In the genomic region with DNA sequence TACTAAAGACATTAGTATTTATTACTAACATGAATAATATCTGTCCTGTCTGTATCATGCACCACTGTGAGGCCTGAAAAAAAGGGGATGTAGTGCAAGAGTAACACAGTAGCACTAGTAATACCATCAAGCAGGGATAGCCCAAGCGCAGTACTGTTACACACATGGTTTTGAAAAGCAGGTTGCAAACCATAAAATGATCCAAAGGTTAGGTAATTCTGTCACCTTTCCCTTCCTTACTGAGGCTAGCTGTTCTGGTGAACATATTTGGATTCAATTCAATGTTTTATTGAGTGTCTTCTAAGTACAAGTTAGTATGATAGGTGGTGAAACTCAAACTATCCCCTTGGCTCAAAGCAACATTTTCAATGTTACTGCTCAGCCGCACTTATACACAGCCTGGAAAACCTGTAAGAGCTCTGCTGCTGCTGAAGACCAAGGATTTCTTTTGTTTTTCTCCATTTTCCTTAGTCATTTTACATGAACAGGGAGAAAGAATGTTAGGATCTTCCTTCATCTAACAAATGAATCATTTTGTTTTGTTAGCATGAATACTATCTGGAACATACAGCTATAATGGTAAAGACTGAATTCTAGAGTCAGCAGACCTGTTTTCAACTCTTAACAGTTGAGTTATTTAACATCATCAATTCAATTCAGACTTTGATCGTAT, we compare ENCODE assay signal across 23 cellular contexts.
A peak's percentile ranks its signal among the peaks of the same experiment; 100 is the strongest.
DNase-seq lines count a peak whose midpoint lies in the region; ATAC-seq, FAIRE-seq and TF ChIP-seq lines count a peak whose summit lies in the region.
"Had no signal": no experiment of that assay in that cellular context is flagged by ENCODE, and none has a peak within 500 bp of the region (broad histone marks: within the 10 kb centered on the region; RNA-seq: fewer than 3 reads in every experiment).

No MANE protein-coding gene starts in this region.

- no peak overlapping the region for H3K27ac ChIP-seq in H1 (ENCODE audit: low read depth, low read length)
- peak overlapping the region; percentile 57 to 59 for H3K27ac ChIP-seq in mucosa of rectum (ENCODE audit: low read depth in 2 of 2, low read length in 2 of 2)
- H3K27ac ChIP-seq: prostate gland, testis, VCaP had no signal

- H4K91ac ChIP-seq in H1 (replicated peaks; ENCODE audit: insufficient read length, low read length): no peak overlapping the region

- POLR2A ChIA-PET in H1 (lab: Charles Lee; ENCODE audit: partially characterized antibody): no interaction called here

- H4K8ac ChIP-seq in H1 (ENCODE audit: extremely low read depth, insufficient read depth, low read length): no peak overlapping the region

- peaks cover 13% of the 10 kb centered on the region for H3K9me3 ChIP-seq in Loucy (ENCODE audit: insufficient read depth, low read depth, low read length)
- peaks cover 0 to 3% of the 10 kb centered on the region in 2 experiments; a peak in 2 of 4 replicates for H3K9me3 ChIP-seq in H1 (ENCODE audit: insufficient read depth in 2 of 2, low read depth in 1 of 2, low read length in 1 of 2)
- no peaks in the 10 kb centered on the region for H3K9me3 ChIP-seq in mucosa of rectum (ENCODE audit: control insufficient read depth in 2 of 2, low read length in 2 of 2)
- H3K9me3 ChIP-seq: prostate gland, testis had no signal

- no peaks in the 10 kb centered on the region for H3K79me2 ChIP-seq in Loucy (ENCODE audit: insufficient read depth, low read length)
- no peaks in the 10 kb centered on the region for H3K79me2 ChIP-seq in H1 (ENCODE audit: control insufficient read depth in 1 of 2, insufficient read depth in 2 of 2, low read length in 2 of 2)

- H3K79me1 ChIP-seq in H1 (ENCODE audit: low read depth, low read length): no peaks in the 10 kb centered on the region

- no peaks in the 10 kb centered on the region for H3K36me3 ChIP-seq in Loucy (ENCODE audit: insufficient read depth, low read length)
- H3K36me3 ChIP-seq in H1 (ENCODE audit: control insufficient read depth in 2 of 4, insufficient read depth in 4 of 4, low read length in 3 of 4): no peaks in the 10 kb centered on the region
- no peaks in the 10 kb centered on the region for H3K36me3 ChIP-seq in mucosa of rectum (ENCODE audit: control insufficient read depth in 2 of 2, insufficient read depth in 2 of 2, low read length in 2 of 2)
- H3K36me3 ChIP-seq: prostate gland had no signal

- H3K4ac ChIP-seq in H1 (replicated peaks; ENCODE audit: insufficient read length, low read depth, low read length): no peak overlapping the region

- no peak overlapping the region for H2BK5ac ChIP-seq in H1 (ENCODE audit: low read depth, low read length)

- TF ChIP-seq POLR2A in H1 (IDR thresholded peaks at IDR 0.05; ENCODE audit: control extremely low read depth in 1 of 2, low read depth in 2 of 2, low read length in 2 of 2): no peak

- peaks cover 10% of the 10 kb centered on the region for H3F3A ChIP-seq in Loucy (ENCODE audit: low read depth)

- no peak for TF ChIP-seq EP300 in H1 (IDR thresholded peaks at IDR 0.05; ENCODE audit: borderline replicate concordance in 1 of 2, low read depth in 2 of 2, low read length in 2 of 2)

- H2AFZ ChIP-seq in Loucy (ENCODE audit: low read length) (peak overlapping the region; percentile 25; the same call in 1 of the 2 replicates), H1 (ENCODE audit: low read length) (0 out of 2 replicates have a peak overlapping the region, but pooled peaks have one; percentile 24)

- H2AK5ac ChIP-seq in H1 (ENCODE audit: low read depth, low read length): no peak overlapping the region

- TF ChIP-seq RAD21 in H1 (IDR thresholded peaks at IDR 0.05 in 1 of 2, conservative IDR thresholded peaks at IDR 0.05 in 1 of 2; ENCODE audit: low read depth in 2 of 2, low read length in 2 of 2): no peak

- H2BK120ac ChIP-seq in H1 (replicated peaks; ENCODE audit: low read depth, low read length): no peak overlapping the region

- H3K4me3 ChIP-seq in Loucy (ENCODE audit: low read length, poor library complexity, severe bottlenecking): no peak overlapping the region
- H3K4me3 ChIP-seq in H1 (ENCODE audit: extremely low read depth in 1 of 4, insufficient read depth in 2 of 4, low read depth in 3 of 4, low read length in 4 of 4): no peak overlapping the region
- no peak overlapping the region for H3K4me3 ChIP-seq in mucosa of rectum (ENCODE audit: low read length in 2 of 2)
- H3K4me3 ChIP-seq: prostate gland, skin epidermis, testis had no signal

- no peaks in the 10 kb centered on the region for H3K9me2 ChIP-seq in Loucy (replicated peaks; ENCODE audit: low read depth, low read length)

- 91% methylated on average over 3 of the region's 3 CpGs; no CpG with 5 or more reads in 1 of the 2 experiments for WGBS in H1 (ENCODE audit: extremely low coverage in 1 of 2, insufficient coverage in 1 of 2, insufficient read length in 1 of 2, insufficient replicate concordance in 2 of 2, low coverage in 1 of 2, low lambda C conversion rate in 2 of 2, missing lambda C conversion rate in 1 of 2), 2 experiments

- no peaks in the 10 kb centered on the region for H3K27me3 ChIP-seq in Loucy (ENCODE audit: insufficient read depth, low read length, poor library complexity, severe bottlenecking)
- peaks cover 0 to 1% (median 0%) of the 10 kb centered on the region in 4 experiments; a peak in 1 of 7 replicates for H3K27me3 ChIP-seq in H1 (replicated peaks in 1 of 4; ENCODE audit: control insufficient read depth in 3 of 4, extremely low read depth in 1 of 4, insufficient read depth in 3 of 4, low read length in 3 of 4)
- H3K27me3 ChIP-seq in mucosa of rectum (ENCODE audit: control insufficient read depth in 2 of 2, insufficient read depth in 2 of 2, low read length in 2 of 2): no peaks in the 10 kb centered on the region
- H3K27me3 ChIP-seq: testis had no signal

- DNase-seq in EL (peak; percentile 28), H1 (ENCODE audit: low read depth in 1 of 2, low spot score in 2 of 2) (no peak), NCI-H187 treated with DMSO at 0.1 percent for 48 hours (lab: John Stamatoyannopoulos, UW) (no peak), A172 (ENCODE audit: low spot score) (no peak), NAMALWA (ENCODE audit: low spot score) (no peak)
- DNase-seq: activated CD4-positive, alpha-beta T cell treated with anti-CD3 and anti-CD28 coated beads, Interleukin-2, amount 50 U/mL, for 1 hour; CD4-positive, CD25-positive, alpha-beta regulatory T cell; cerebellar nuclear complex; glutamatergic neuron; H7; NCI-H1930; NCI-H2227 treated with DMSO at 0.1 percent for 48 hours; NCI-H774; stimulated activated CD4-positive, alpha-beta T cell treated with anti-CD3 and anti-CD28 coated beads, Interleukin-2, amount 100 ng/mL, for 48 hours; stimulated activated naive B cell treated with anti-CD40 and anti-IgM and Interleukin-4, amounts not matched to agents 10 μg/mL and 1 μg/mL and 100 μg/mL, for 72 hours; testis had no signal

- H3K23me2 ChIP-seq in H1 (ENCODE audit: low read depth, low read length): no peaks in the 10 kb centered on the region

- no peak overlapping the region for H3K4me2 ChIP-seq in Loucy (ENCODE audit: low read depth, low read length, poor library complexity, severe bottlenecking)
- no peak overlapping the region for H3K4me2 ChIP-seq in H1 (ENCODE audit: insufficient read depth in 1 of 2, low read depth in 2 of 2, low read length in 2 of 2)

- H3K4me1 ChIP-seq in Loucy (ENCODE audit: insufficient read depth, low read length, poor library complexity, severe bottlenecking) (peaks cover 67% of the 10 kb centered on the region), H1 (replicated peaks in 1 of 4; ENCODE audit: control insufficient read depth in 3 of 4, insufficient read depth in 4 of 4, low read length in 3 of 4) (no peaks in the 10 kb centered on the region), mucosa of rectum (ENCODE audit: control insufficient read depth in 2 of 2, insufficient read depth in 2 of 2, low read length in 2 of 2) (peaks cover 5 to 39% of the 10 kb centered on the region in 2 donors)
- H3K4me1 ChIP-seq: prostate gland, testis had no signal

- H3K9ac ChIP-seq in Loucy (ENCODE audit: low read depth, low read length, poor library complexity, severe bottlenecking) (peak overlapping the region; percentile 27), H1 (replicated peaks in 1 of 4; ENCODE audit: extremely low read depth in 1 of 4, low read depth in 3 of 4, low read length in 3 of 4) (no peak overlapping the region), mucosa of rectum (ENCODE audit: low read depth in 1 of 2, low read length in 2 of 2) (no peak overlapping the region)

- no peak overlapping the region for H4K5ac ChIP-seq in H1 (ENCODE audit: insufficient read length, low read depth, low read length)

- no peak overlapping the region for H2BK12ac ChIP-seq in H1 (ENCODE audit: low read depth, low read length)

- no peak overlapping the region for H2BK20ac ChIP-seq in H1 (ENCODE audit: low read length)

- H3K14ac ChIP-seq in H1 (ENCODE audit: insufficient read length): no peak overlapping the region

- no peak overlapping the region for H3K18ac ChIP-seq in H1 (ENCODE audit: extremely low read depth, low read length)

- H3K23ac ChIP-seq in H1 (ENCODE audit: insufficient read length): no peak overlapping the region

- no peak overlapping the region for H3K56ac ChIP-seq in H1 (replicated peaks; ENCODE audit: insufficient read length, low read depth, low read length)

- no peak for TF ChIP-seq CTCF in Loucy (conservative IDR thresholded peaks at IDR 0.05; ENCODE audit: low read length)
- TF ChIP-seq CTCF in H1 (IDR thresholded peaks at IDR 0.05; ENCODE audit: control extremely low read depth in 1 of 3, insufficient read depth in 1 of 3, low read depth in 1 of 3, low read length in 3 of 3): no peak

- no peaks in the 10 kb centered on the region for H4K20me1 ChIP-seq in Loucy (ENCODE audit: insufficient read depth, low read length, poor library complexity, severe bottlenecking)
- H4K20me1 ChIP-seq in H1 (replicated peaks in 1 of 2; ENCODE audit: control insufficient read depth in 1 of 2, insufficient read depth in 2 of 2, low read length in 2 of 2): no peaks in the 10 kb centered on the region

- CTCF ChIA-PET in H1 (lab: Charles Lee; ENCODE audit: partially characterized antibody): interaction anchor here (1.1 to 1.3 kb wide), 2 partner anchors 46 to 75 kb away, joined by 3 read pairs; no protein-coding TSS in a partner anchor

- FAIRE-seq in H1 (lab: Jason Lieb, UNC): no peak
- FAIRE-seq: G401.6 had no signal

- ATAC-seq in HG03460 (IDR thresholded peaks at IDR 0.05; ENCODE audit: unreplicated experiment): no peak
- ATAC-seq: stimulated activated naive B cell treated with anti-CD40 and anti-IgM and Interleukin-4, amounts not matched to agents 10 μg/mL and 1 μg/mL and 100 μg/mL, for 72 hours had no signal

- H2BK15ac ChIP-seq in H1 (ENCODE audit: low read length): no peak overlapping the region

TF ChIP-seq in H1, 55 proteins besides CTCF, POLR2A, EP300 and RAD21 (continues in another document):
- TF ChIP-seq, protein P1, sequence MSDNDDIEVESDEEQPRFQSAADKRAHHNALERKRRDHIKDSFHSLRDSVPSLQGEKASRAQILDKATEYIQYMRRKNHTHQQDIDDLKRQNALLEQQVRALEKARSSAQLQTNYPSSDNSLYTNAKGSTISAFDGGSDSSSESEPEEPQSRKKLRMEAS (IDR thresholded peaks at IDR 0.05): no peak
- TF ChIP-seq RBBP5 (IDR thresholded peaks at IDR 0.05; ENCODE audit: borderline replicate concordance, low read depth, low read length): no peak
- no peak for TF ChIP-seq SIN3A (conservative IDR thresholded peaks at IDR 0.05 in 1 of 2, IDR thresholded peaks at IDR 0.05 in 1 of 2; ENCODE audit: low read depth in 1 of 2, low read length in 2 of 2)
- no peak for TF ChIP-seq TAF7 (optimal IDR thresholded peaks at IDR 0.05; ENCODE audit: borderline replicate concordance, low read depth, low read length)
